In genomic region chr2:98908909-98909308, GRCh38 we compare ENCODE assay signal across 1 cellular context.
TF ChIP-seq lines count a peak whose summit lies in the region.

No MANE protein-coding gene starts in this region.

TF ChIP-seq in HepG2, 621 proteins besides CTCF, POLR2A, EP300 and RAD21 (continued from another document):
- TF ChIP-seq HMGXB4 (CRISPR knock-in tag; IDR thresholded peaks at IDR 0.05; ENCODE audit: borderline replicate concordance in 1 of 2, low read depth in 1 of 2) (0 out of 4 replicates have a peak, but pooled peaks of 1 of the 2 experiments have one; percentile 2), CC2D1A (CRISPR knock-in tag; IDR thresholded peaks at IDR 0.05) (no peak), ZNF574 (CRISPR knock-in tag; IDR thresholded peaks at IDR 0.05) (no peak), GRHL1 (CRISPR knock-in tag; conservative IDR thresholded peaks at IDR 0.05) (no peak), ZNF563 (CRISPR knock-in tag; IDR thresholded peaks at IDR 0.05) (no peak), TRAFD1 (CRISPR knock-in tag; IDR thresholded peaks at IDR 0.05; ENCODE audit: borderline replicate concordance) (no peak), ZNF615 (CRISPR knock-in tag; IDR thresholded peaks at IDR 0.05; ENCODE audit: borderline replicate concordance) (no peak), KMT2B (CRISPR knock-in tag; IDR thresholded peaks at IDR 0.05) (0 out of 2 replicates have a peak, but pooled peaks have one; percentile 24), MAZ (IDR thresholded peaks at IDR 0.05; ENCODE audit: borderline replicate concordance, low read depth, low read length) (no peak), MAZ (CRISPR knock-in tag; IDR thresholded peaks at IDR 0.05; ENCODE audit: low read depth) (peak; percentile 14; the same call in 1 of the 2 replicates), NR2F1 (CRISPR knock-in tag; IDR thresholded peaks at IDR 0.05) (no peak)
